In genomic region chr2:197191948-197192338, GRCh38 we compare ENCODE assay signal across 9 cellular contexts.
DNase-seq lines count a peak whose midpoint lies in the region; ATAC-seq, FAIRE-seq and TF ChIP-seq lines count a peak whose summit lies in the region.
"Had no signal": no experiment of that assay in that cellular context is flagged by ENCODE, and none has a peak within 500 bp of the region (broad histone marks: within the 10 kb centered on the region; RNA-seq: fewer than 3 reads in every experiment).

No MANE protein-coding gene starts in this region.

- FAIRE-seq in RCC 7860 (lab: Jason Lieb, UNC), result no peak

- intact Hi-C loops in activated naive CD4-positive, alpha-beta T cell treated with anti-CD3 and anti-CD28 coated beads for 36 hours (cut with micrococcal nuclease), result loop anchor here (1.0 to 10.0 kb wide), 8 partner anchors 21 to 585 kb away; partner anchors contain the start of genes ANKRD44 and MARS2
- intact Hi-C loops in activated B cell treated with CpG ODN at 0.5 μM for 24 hours (cut with micrococcal nuclease), result loop anchor here (1.0 to 10.0 kb wide), 9 partner anchors 40 to 585 kb away; partner anchors contain the start of genes ANKRD44 and GTF3C3

- no peaks in the 10 kb centered on the region for H3K27me3 Mint-ChIP-seq in activated naive CD4-positive, alpha-beta T cell treated with anti-CD3 and anti-CD28 coated beads for 36 hours (ENCODE audit: low read depth)
- no peaks in the 10 kb centered on the region for H3K27me3 Mint-ChIP-seq in activated B cell treated with CpG ODN at 0.5 μM for 24 hours
- H3K27me3 Mint-ChIP-seq in stimulated activated naive CD8-positive, alpha-beta T cell treated with anti-CD3 and anti-CD28 coated beads, Interleukin-15, amount 100 ng/mL, for 72 hours, result no peaks in the 10 kb centered on the region
- H3K27me3 Mint-ChIP-seq in WTC11 (ENCODE audit: low read depth), result no peaks in the 10 kb centered on the region; the same call in 1 of the 2 replicates

- peak; percentile 80 for ATAC-seq in HG02973 (IDR thresholded peaks at IDR 0.05; ENCODE audit: unreplicated experiment)
- peak; percentile 62 for ATAC-seq in activated B cell treated with CpG ODN at 0.5 μM for 24 hours (ENCODE audit: low read depth)
- peak; percentile 93 for ATAC-seq in stimulated activated naive CD8-positive, alpha-beta T cell treated with anti-CD3 and anti-CD28 coated beads, Interleukin-15, amount 100 ng/mL, for 72 hours
- ATAC-seq in WTC11, result no peak

- CTCF ChIA-PET in activated naive CD4-positive, alpha-beta T cell treated with anti-CD3 and anti-CD28 coated beads for 36 hours (lab: Charles Lee), result interaction anchor here (0.6 to 4.2 kb wide), 28 partner anchors 9 to 185 kb away, joined by 3 to 66 read pairs (median 4); partner anchors contain the start of gene ANKRD44
- CTCF ChIA-PET in activated B cell treated with CpG ODN at 0.5 μM for 24 hours (lab: Charles Lee) (interaction anchor here (0.7 to 3.8 kb wide), 32 partner anchors 10 to 186 kb away, joined by 3 to 110 read pairs (median 6); partner anchors contain the start of gene ANKRD44), WTC11 (lab: Charles Lee) (interaction anchor here (0.7 to 1.3 kb wide), 3 partner anchors 71 to 137 kb away, joined by 3 to 5 read pairs (median 4); no protein-coding TSS in a partner anchor)

- H3K27ac Mint-ChIP-seq in activated naive CD4-positive, alpha-beta T cell treated with anti-CD3 and anti-CD28 coated beads for 36 hours, result peak overlapping the region; percentile 85
- H3K27ac Mint-ChIP-seq in activated B cell treated with CpG ODN at 0.5 μM for 24 hours, result peak overlapping the region; percentile 79
- peak overlapping the region; percentile 71 to 85 for H3K27ac Mint-ChIP-seq in stimulated activated naive CD8-positive, alpha-beta T cell treated with anti-CD3 and anti-CD28 coated beads, Interleukin-15, amount 100 ng/mL, for 72 hours
- no peak overlapping the region for H3K27ac Mint-ChIP-seq in WTC11

- H3K4me3 Mint-ChIP-seq in activated naive CD4-positive, alpha-beta T cell treated with anti-CD3 and anti-CD28 coated beads for 36 hours, result peak overlapping the region; percentile 19
- no peak overlapping the region for H3K4me3 Mint-ChIP-seq in activated B cell treated with CpG ODN at 0.5 μM for 24 hours
- peak overlapping the region; percentile 48 to 65 for H3K4me3 Mint-ChIP-seq in stimulated activated naive CD8-positive, alpha-beta T cell treated with anti-CD3 and anti-CD28 coated beads, Interleukin-15, amount 100 ng/mL, for 72 hours
- H3K4me3 Mint-ChIP-seq in WTC11, result no peak overlapping the region

- POLR2A ChIA-PET in activated B cell treated with CpG ODN at 0.5 μM for 24 hours (lab: Charles Lee), result interaction anchor here (0.7 to 3.8 kb wide), 10 partner anchors 14 to 117 kb away, joined by 3 to 61 read pairs (median 5); partner anchors contain the start of gene ANKRD44
- POLR2A ChIA-PET in WTC11 (lab: Charles Lee), result no interaction called here

- no peak for TF ChIP-seq CTCF in activated B cell treated with CpG ODN at 0.5 μM for 24 hours (IDR thresholded peaks at IDR 0.05)
- TF ChIP-seq CTCF in WTC11 (IDR thresholded peaks at IDR 0.05), result no peak

- H3K9me3 Mint-ChIP-seq in activated naive CD4-positive, alpha-beta T cell treated with anti-CD3 and anti-CD28 coated beads for 36 hours, result peaks cover 2% of the 10 kb centered on the region
- H3K9me3 Mint-ChIP-seq in activated B cell treated with CpG ODN at 0.5 μM for 24 hours (no peaks in the 10 kb centered on the region), WTC11 (no peaks in the 10 kb centered on the region)
- no peaks in the 10 kb centered on the region for H3K9me3 Mint-ChIP-seq in stimulated activated naive CD8-positive, alpha-beta T cell treated with anti-CD3 and anti-CD28 coated beads, Interleukin-15, amount 100 ng/mL, for 72 hours

- DNase-seq in activated naive CD4-positive, alpha-beta T cell treated with anti-CD3 and anti-CD28 coated beads for 36 hours, result peak; percentile 71
- DNase-seq in activated naive CD4-positive, alpha-beta T cell (lab: John Stamatoyannopoulos, UW), result no peak
- DNase-seq in activated B cell treated with CpG ODN at 0.5 μM for 24 hours, result no peak
- DNase-seq in stimulated activated naive CD8-positive, alpha-beta T cell treated with anti-CD3 and anti-CD28 coated beads, Interleukin-15, amount 100 ng/mL, for 72 hours, result peak; percentile 55 to 80
- DNase-seq in RCC 7860 (ENCODE audit: low spot score), result no peak
- DNase-seq in WTC11 (ENCODE audit: low spot score), result no peak
- no peak for DNase-seq in occipital lobe (lab: John Stamatoyannopoulos, UW)
- DNase-seq: lower lobe of right lung had no signal

- H3K4me1 Mint-ChIP-seq in activated naive CD4-positive, alpha-beta T cell treated with anti-CD3 and anti-CD28 coated beads for 36 hours (ENCODE audit: low read depth), result peaks cover 78% of the 10 kb centered on the region
- H3K4me1 Mint-ChIP-seq in activated B cell treated with CpG ODN at 0.5 μM for 24 hours (peaks cover 71% of the 10 kb centered on the region), WTC11 (no peaks in the 10 kb centered on the region)
- H3K4me1 Mint-ChIP-seq in stimulated activated naive CD8-positive, alpha-beta T cell treated with anti-CD3 and anti-CD28 coated beads, Interleukin-15, amount 100 ng/mL, for 72 hours, result peaks cover 93% of the 10 kb centered on the region

- no peaks in the 10 kb centered on the region for H3K36me3 Mint-ChIP-seq in activated naive CD4-positive, alpha-beta T cell treated with anti-CD3 and anti-CD28 coated beads for 36 hours (ENCODE audit: low read depth)
- peaks cover 7% of the 10 kb centered on the region for H3K36me3 Mint-ChIP-seq in activated B cell treated with CpG ODN at 0.5 μM for 24 hours (ENCODE audit: low read depth)
- no peaks in the 10 kb centered on the region for H3K36me3 Mint-ChIP-seq in WTC11

TF ChIP-seq in WTC11, 78 proteins besides CTCF, POLR2A, EP300 and RAD21:
- TF ChIP-seq CREB1 (CRISPR knock-in tag; IDR thresholded peaks at IDR 0.05) (no peak), ZNF416 (CRISPR knock-in tag; IDR thresholded peaks at IDR 0.05) (no peak), USF1 (CRISPR knock-in tag; IDR thresholded peaks at IDR 0.05) (no peak), USF2 (CRISPR knock-in tag; IDR thresholded peaks at IDR 0.05) (no peak), E2F5 (CRISPR knock-in tag; IDR thresholded peaks at IDR 0.05) (no peak), FOXP1 (CRISPR knock-in tag; IDR thresholded peaks at IDR 0.05; ENCODE audit: borderline replicate concordance) (no peak), GTF2I (CRISPR knock-in tag; conservative IDR thresholded peaks at IDR 0.05) (no peak), MLX (CRISPR knock-in tag; IDR thresholded peaks at IDR 0.05) (no peak), TCF7 (CRISPR knock-in tag; IDR thresholded peaks at IDR 0.05; ENCODE audit: low read depth) (no peak)

Comparison
In these comparisons a context has a peak if more than half of its experiments do, and no peak if none do; other contexts are left out.
1. DNase-seq: peak in activated naive CD4-positive, alpha-beta T cell treated with anti-CD3 and anti-CD28 coated beads for 36 hours (single experiment) and stimulated activated naive CD8-positive, alpha-beta T cell treated with anti-CD3 and anti-CD28 coated beads, Interleukin-15, amount 100 ng/mL, for 72 hours (2 of 2); none in activated naive CD4-positive, alpha-beta T cell (0 of 4), activated B cell treated with CpG ODN at 0.5 μM for 24 hours (single experiment), RCC 7860 (single experiment), WTC11 (single experiment) and occipital lobe (single experiment).
2. H3K4me3 Mint-ChIP-seq: peak in activated naive CD4-positive, alpha-beta T cell treated with anti-CD3 and anti-CD28 coated beads for 36 hours (single experiment) and stimulated activated naive CD8-positive, alpha-beta T cell treated with anti-CD3 and anti-CD28 coated beads, Interleukin-15, amount 100 ng/mL, for 72 hours (2 of 2); none in activated B cell treated with CpG ODN at 0.5 μM for 24 hours (single experiment) and WTC11 (single experiment).